ENCODE assay signal across 18 cellular contexts in the genomic region with DNA sequence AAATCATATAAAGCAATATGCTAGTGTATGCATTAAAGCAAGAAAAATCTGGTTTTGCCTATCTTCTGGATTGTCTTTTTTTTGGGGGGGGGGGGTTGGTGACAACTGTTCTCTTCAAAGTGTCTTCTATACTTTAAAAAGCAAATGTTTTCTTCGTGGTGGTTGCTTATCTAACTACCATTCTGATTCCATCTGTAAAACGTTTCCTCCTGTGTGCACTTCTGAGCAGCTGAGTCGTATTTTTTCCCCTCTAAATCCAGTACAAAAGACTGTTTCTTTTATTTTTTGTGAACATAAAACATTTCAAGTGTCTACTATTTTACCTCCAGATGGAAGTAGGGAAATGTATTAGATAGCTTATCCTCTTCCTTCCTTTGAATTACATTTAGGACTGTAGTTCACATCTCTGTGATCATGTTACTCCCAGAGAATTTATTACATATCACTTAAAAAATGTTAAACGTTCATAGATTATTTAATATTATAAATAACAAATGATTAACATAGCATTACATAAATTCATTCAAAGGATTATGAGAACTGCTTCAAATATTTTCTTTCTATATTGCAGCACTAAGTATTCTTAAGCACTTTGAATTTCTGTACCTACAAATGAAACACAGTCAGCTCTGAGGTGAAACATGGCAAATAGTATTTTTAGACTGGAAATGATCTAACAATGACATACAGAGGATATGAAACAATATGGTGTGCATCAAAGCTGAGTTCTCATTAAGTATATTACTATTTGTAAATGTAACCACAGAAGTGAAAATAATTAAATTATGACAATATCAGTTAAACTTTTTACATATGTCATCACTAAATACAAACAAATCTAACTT. TPM values are rescaled to one million over a fixed set of nuclear protein-coding genes. Genes with fewer than 3 reads are reported as not detected.
DNase-seq lines count a peak whose midpoint lies in the region; ATAC-seq and TF ChIP-seq lines count a peak whose summit lies in the region.
"Had no signal": no experiment of that assay in that cellular context is flagged by ENCODE, and none has a peak within 500 bp of the region (broad histone marks: within the 10 kb centered on the region; RNA-seq: fewer than 3 reads in every experiment).

No MANE protein-coding gene starts in this region.

- intact Hi-C loops in head of caudate nucleus (cut with DNase I), result no loop called here

- no peak overlapping the region for H3K4ac ChIP-seq in mesenchymal stem cell (ENCODE audit: low read depth in 1 of 2, low read length in 2 of 2)

- H2BK12ac ChIP-seq in mesenchymal stem cell (ENCODE audit: low read length in 2 of 2), result no peak overlapping the region

- ATAC-seq in SK-N-SH treated with all-trans-retinoic acid at 6 μM for 48 hours, result peak; percentile 70
- ATAC-seq in HG02973 (IDR thresholded peaks at IDR 0.05; ENCODE audit: unreplicated experiment), result no peak
- ATAC-seq in HG03378 (IDR thresholded peaks at IDR 0.05; ENCODE audit: unreplicated experiment), result no peak
- ATAC-seq: HCT116, Panc1 had no signal

- H3K27me3 ChIP-seq in BLaER1, result no peaks in the 10 kb centered on the region
- H3K27me3 ChIP-seq in Loucy (ENCODE audit: insufficient read depth, low read length, poor library complexity, severe bottlenecking), result no peaks in the 10 kb centered on the region
- no peaks in the 10 kb centered on the region for H3K27me3 ChIP-seq in mesenchymal stem cell (ENCODE audit: control insufficient read depth in 1 of 2, insufficient read depth in 1 of 2, low read length in 2 of 2)

- H3K79me2 ChIP-seq in Loucy (ENCODE audit: insufficient read depth, low read length), result 0 out of 2 replicates have a peak, but pooled peaks cover 6% of the 10 kb centered on the region

- H3K27ac ChIP-seq in BLaER1 (no peak overlapping the region; the same call in 1 of the 2 replicates), mesenchymal stem cell (ENCODE audit: low read length, poor library complexity, severe bottlenecking) (no peak overlapping the region)

- no peak for TF ChIP-seq CTCF in Loucy (conservative IDR thresholded peaks at IDR 0.05; ENCODE audit: low read length)

- H2BK120ac ChIP-seq in mesenchymal stem cell (ENCODE audit: low read depth, low read length), result no peak overlapping the region

- H2BK15ac ChIP-seq in mesenchymal stem cell (ENCODE audit: low read depth, poor library complexity, severe bottlenecking), result no peak overlapping the region

- H4K91ac ChIP-seq in mesenchymal stem cell (ENCODE audit: low read length), result no peak overlapping the region

- H3K36me3 ChIP-seq in BLaER1 (no peaks in the 10 kb centered on the region), Loucy (ENCODE audit: insufficient read depth, low read length) (no peaks in the 10 kb centered on the region), mesenchymal stem cell (ENCODE audit: control insufficient read depth in 1 of 2, insufficient read depth in 2 of 2, low read depth in 1 of 2, low read length in 2 of 2) (no peaks in the 10 kb centered on the region)

- H3K79me1 ChIP-seq in mesenchymal stem cell (replicated peaks; ENCODE audit: low read length, poor library complexity, severe bottlenecking), result no peaks in the 10 kb centered on the region

- H3K14ac ChIP-seq in mesenchymal stem cell (ENCODE audit: low read length in 2 of 2), result no peak overlapping the region

- H3K4me3 ChIP-seq in BLaER1 (no peak overlapping the region), Loucy (ENCODE audit: low read length, poor library complexity, severe bottlenecking) (peak overlapping the region; percentile 64), mesenchymal stem cell (ENCODE audit: insufficient read depth in 1 of 2, low read depth in 1 of 2, low read length in 2 of 2) (no peak overlapping the region)

- H3K18ac ChIP-seq in mesenchymal stem cell (ENCODE audit: low read depth in 1 of 2, low read length in 2 of 2), result no peak overlapping the region

- H2AK5ac ChIP-seq in mesenchymal stem cell (ENCODE audit: low read length, severe bottlenecking), result no peak overlapping the region

- H3K4me1 ChIP-seq in BLaER1 (peaks cover 59% of the 10 kb centered on the region), Loucy (ENCODE audit: insufficient read depth, low read length, poor library complexity, severe bottlenecking) (peaks cover 54% of the 10 kb centered on the region), mesenchymal stem cell (ENCODE audit: control insufficient read depth, insufficient read depth, low read depth, low read length) (no peaks in the 10 kb centered on the region)

- no peaks in the 10 kb centered on the region for H3K9me2 ChIP-seq in Loucy (replicated peaks; ENCODE audit: low read depth, low read length)

- no peak overlapping the region for H2BK5ac ChIP-seq in mesenchymal stem cell (ENCODE audit: low read depth, low read length, poor library complexity, severe bottlenecking)

- no peak overlapping the region for H3K9ac ChIP-seq in BLaER1
- peak overlapping the region; percentile 65 for H3K9ac ChIP-seq in Loucy (ENCODE audit: low read depth, low read length, poor library complexity, severe bottlenecking)
- no peak overlapping the region for H3K9ac ChIP-seq in mesenchymal stem cell (ENCODE audit: low read length)

- no peak overlapping the region for H4K8ac ChIP-seq in mesenchymal stem cell (ENCODE audit: low read length)

- H3K23ac ChIP-seq in mesenchymal stem cell (ENCODE audit: low read length in 2 of 2), result no peak overlapping the region

- no CpG with 5 or more reads among the region's 4 CpGs for WGBS in mesenchymal stem cell

- H3K4me2 ChIP-seq in BLaER1 (peak overlapping the region; percentile 42), Loucy (ENCODE audit: low read depth, low read length, poor library complexity, severe bottlenecking) (peak overlapping the region; percentile 73), mesenchymal stem cell (ENCODE audit: low read length, poor library complexity, severe bottlenecking) (no peak overlapping the region)

- H4K20me1 ChIP-seq in BLaER1 (no peaks in the 10 kb centered on the region), Loucy (ENCODE audit: insufficient read depth, low read length, poor library complexity, severe bottlenecking) (no peaks in the 10 kb centered on the region)

- DNase-seq in mesenchymal stem cell (peak; percentile 3), head of caudate nucleus (no peak), erythroblast (lab: John Stamatoyannopoulos, UW) (no peak)
- DNase-seq: AML-193, GOT3, NCI-H1417, NCI-H1694 treated with DMSO at 0.1 percent for 48 hours, NCI-H2081 treated with DMSO at 0.1 percent for 48 hours, NCI-H69, SIG-M5 had no signal

- TF ChIP-seq POLR2A in erythroblast (IDR thresholded peaks at IDR 0.05; ENCODE audit: low read length), result no peak

- H2AFZ ChIP-seq in Loucy (ENCODE audit: low read length) (peak overlapping the region; percentile 18; the same call in 1 of the 2 replicates), mesenchymal stem cell (ENCODE audit: low read depth, low read length) (no peak overlapping the region)

- peaks cover 9% of the 10 kb centered on the region for H3F3A ChIP-seq in Loucy (ENCODE audit: low read depth)

- H3K9me3 ChIP-seq in BLaER1 (no peaks in the 10 kb centered on the region), Loucy (ENCODE audit: insufficient read depth, low read depth, low read length) (no peaks in the 10 kb centered on the region), mesenchymal stem cell (ENCODE audit: control insufficient read depth, low read length) (no peaks in the 10 kb centered on the region)

TF ChIP-seq in SK-N-SH treated with all-trans-retinoic acid at 6 μM for 48 hours, 23 proteins besides CTCF, POLR2A, EP300 and RAD21 (continues in another document):
- TF ChIP-seq ZC3H10 (CRISPR knock-in tag; IDR thresholded peaks at IDR 0.05) (no peak), RARB (CRISPR knock-in tag; IDR thresholded peaks at IDR 0.05) (no peak), ISL1 (CRISPR knock-in tag; IDR thresholded peaks at IDR 0.05) (no peak), ZNF70 (CRISPR knock-in tag; IDR thresholded peaks at IDR 0.05) (no peak), ZFP30 (CRISPR knock-in tag; IDR thresholded peaks at IDR 0.05) (no peak), TOX (CRISPR knock-in tag; IDR thresholded peaks at IDR 0.05; ENCODE audit: borderline replicate concordance) (no peak), CSDC2 (CRISPR knock-in tag; IDR thresholded peaks at IDR 0.05) (no peak), TCF4 (CRISPR knock-in tag; IDR thresholded peaks at IDR 0.05; ENCODE audit: borderline replicate concordance) (no peak), GLIS3 (CRISPR knock-in tag; IDR thresholded peaks at IDR 0.05) (no peak), PPARA (CRISPR knock-in tag; IDR thresholded peaks at IDR 0.05; ENCODE audit: borderline replicate concordance) (no peak)
- TF ChIP-seq, protein P1, sequence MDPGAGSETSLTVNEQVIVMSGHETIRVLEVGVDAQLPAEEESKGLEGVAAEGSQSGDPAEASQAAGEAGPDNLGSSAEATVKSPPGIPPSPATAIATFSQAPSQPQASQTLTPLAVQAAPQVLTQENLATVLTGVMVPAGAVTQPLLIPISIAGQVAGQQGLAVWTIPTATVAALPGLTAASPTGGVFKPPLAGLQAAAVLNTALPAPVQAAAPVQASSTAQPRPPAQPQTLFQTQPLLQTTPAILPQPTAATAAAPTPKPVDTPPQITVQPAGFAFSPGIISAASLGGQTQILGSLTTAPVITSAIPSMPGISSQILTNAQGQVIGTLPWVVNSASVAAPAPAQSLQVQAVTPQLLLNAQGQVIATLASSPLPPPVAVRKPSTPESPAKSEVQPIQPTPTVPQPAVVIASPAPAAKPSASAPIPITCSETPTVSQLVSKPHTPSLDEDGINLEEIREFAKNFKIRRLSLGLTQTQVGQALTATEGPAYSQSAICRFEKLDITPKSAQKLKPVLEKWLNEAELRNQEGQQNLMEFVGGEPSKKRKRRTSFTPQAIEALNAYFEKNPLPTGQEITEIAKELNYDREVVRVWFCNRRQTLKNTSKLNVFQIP (CRISPR knock-in tag; IDR thresholded peaks at IDR 0.05; ENCODE audit: borderline replicate concordance, low read depth), result no peak
- TF ChIP-seq, protein P2, sequence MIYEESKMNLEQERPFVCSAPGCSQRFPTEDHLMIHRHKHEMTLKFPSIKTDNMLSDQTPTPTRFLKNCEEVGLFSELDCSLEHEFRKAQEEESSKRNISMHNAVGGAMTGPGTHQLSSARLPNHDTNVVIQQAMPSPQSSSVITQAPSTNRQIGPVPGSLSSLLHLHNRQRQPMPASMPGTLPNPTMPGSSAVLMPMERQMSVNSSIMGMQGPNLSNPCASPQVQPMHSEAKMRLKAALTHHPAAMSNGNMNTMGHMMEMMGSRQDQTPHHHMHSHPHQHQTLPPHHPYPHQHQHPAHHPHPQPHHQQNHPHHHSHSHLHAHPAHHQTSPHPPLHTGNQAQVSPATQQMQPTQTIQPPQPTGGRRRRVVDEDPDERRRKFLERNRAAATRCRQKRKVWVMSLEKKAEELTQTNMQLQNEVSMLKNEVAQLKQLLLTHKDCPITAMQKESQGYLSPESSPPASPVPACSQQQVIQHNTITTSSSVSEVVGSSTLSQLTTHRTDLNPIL (CRISPR knock-in tag; IDR thresholded peaks at IDR 0.05; ENCODE audit: low read depth), result no peak

RNA-seq across cellular contexts. Expression of a gene that starts 56.4 kb away (rescaled TPM):
- polyA plus RNA-seq in mesenchymal stem cell (2013, experiment 1 of 2), result 3.7 TPM
- polyA plus RNA-seq in mesenchymal stem cell (2013, experiment 2 of 2), result 3.7 TPM
- polyA plus RNA-seq: CD14-positive monocyte had no signal
